ENCODE assay signal across 1 cellular context in genomic region chr18:46431522-46432171, GRCh38.
TF ChIP-seq lines count a peak whose summit lies in the region.

No MANE protein-coding gene starts in this region.

TF ChIP-seq in SK-N-SH treated with all-trans-retinoic acid at 6 μM for 48 hours, 23 proteins besides CTCF, POLR2A, EP300 and RAD21 (continued from another document):
- TF ChIP-seq, protein P1, sequence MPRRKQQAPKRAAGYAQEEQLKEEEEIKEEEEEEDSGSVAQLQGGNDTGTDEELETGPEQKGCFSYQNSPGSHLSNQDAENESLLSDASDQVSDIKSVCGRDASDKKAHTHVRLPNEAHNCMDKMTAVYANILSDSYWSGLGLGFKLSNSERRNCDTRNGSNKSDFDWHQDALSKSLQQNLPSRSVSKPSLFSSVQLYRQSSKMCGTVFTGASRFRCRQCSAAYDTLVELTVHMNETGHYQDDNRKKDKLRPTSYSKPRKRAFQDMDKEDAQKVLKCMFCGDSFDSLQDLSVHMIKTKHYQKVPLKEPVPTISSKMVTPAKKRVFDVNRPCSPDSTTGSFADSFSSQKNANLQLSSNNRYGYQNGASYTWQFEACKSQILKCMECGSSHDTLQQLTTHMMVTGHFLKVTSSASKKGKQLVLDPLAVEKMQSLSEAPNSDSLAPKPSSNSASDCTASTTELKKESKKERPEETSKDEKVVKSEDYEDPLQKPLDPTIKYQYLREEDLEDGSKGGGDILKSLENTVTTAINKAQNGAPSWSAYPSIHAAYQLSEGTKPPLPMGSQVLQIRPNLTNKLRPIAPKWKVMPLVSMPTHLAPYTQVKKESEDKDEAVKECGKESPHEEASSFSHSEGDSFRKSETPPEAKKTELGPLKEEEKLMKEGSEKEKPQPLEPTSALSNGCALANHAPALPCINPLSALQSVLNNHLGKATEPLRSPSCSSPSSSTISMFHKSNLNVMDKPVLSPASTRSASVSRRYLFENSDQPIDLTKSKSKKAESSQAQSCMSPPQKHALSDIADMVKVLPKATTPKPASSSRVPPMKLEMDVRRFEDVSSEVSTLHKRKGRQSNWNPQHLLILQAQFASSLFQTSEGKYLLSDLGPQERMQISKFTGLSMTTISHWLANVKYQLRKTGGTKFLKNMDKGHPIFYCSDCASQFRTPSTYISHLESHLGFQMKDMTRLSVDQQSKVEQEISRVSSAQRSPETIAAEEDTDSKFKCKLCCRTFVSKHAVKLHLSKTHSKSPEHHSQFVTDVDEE (CRISPR knock-in tag; IDR thresholded peaks at IDR 0.05): no peak
- TF ChIP-seq ISL1 (CRISPR knock-in tag; IDR thresholded peaks at IDR 0.05) (no peak), TCF4 (CRISPR knock-in tag; IDR thresholded peaks at IDR 0.05; ENCODE audit: borderline replicate concordance) (peak; percentile 59; the same call in 1 of the 2 replicates), CSRNP3 (CRISPR knock-in tag; IDR thresholded peaks at IDR 0.05) (no peak)
